In genomic region chr11:82059505-82059904, GRCh38 we compare ENCODE assay signal across 11 cellular contexts.
"Had no signal": no experiment of that assay in that cellular context is flagged by ENCODE, and none has a peak within 500 bp of the region (broad histone marks: within the 10 kb centered on the region; RNA-seq: fewer than 3 reads in every experiment).

No MANE protein-coding gene starts in this region.

- H3K27ac ChIP-seq: GM23248 had no signal

- FAIRE-seq: H1, H54 had no signal

- ATAC-seq: GM23338, HCT116 had no signal

- H3K4me3 ChIP-seq: GM23248, GM23338, HAP-1 had no signal

- H3K9me3 ChIP-seq: HAP-1 had no signal

- DNase-seq: GM23248, GOT3, H7, H9, HCEC 1CT, HFFc6 had no signal

- H2AFZ ChIP-seq: GM23248, GM23338 had no signal

- H3K36me3 ChIP-seq: HAP-1 had no signal

- H3K4me2 ChIP-seq: GM23338 had no signal

- H3K4me1 ChIP-seq: HAP-1 had no signal

- H3K9ac ChIP-seq: GM23248 had no signal
